9 cellular contexts compared by ENCODE assay signal in genomic region chr2:36433311-36434217, GRCh38.
DNase-seq lines count a peak whose midpoint lies in the region; ATAC-seq and TF ChIP-seq lines count a peak whose summit lies in the region.
"Had no signal": no experiment of that assay in that cellular context is flagged by ENCODE, and none has a peak within 500 bp of the region (broad histone marks: within the 10 kb centered on the region; RNA-seq: fewer than 3 reads in every experiment).

No MANE protein-coding gene starts in this region.

- peak; percentile 40 for DNase-seq in NCI-H146 (lab: John Stamatoyannopoulos, UW)
- DNase-seq in coronary artery (ENCODE audit: low spot score), result no peak
- DNase-seq in midbrain (lab: John Stamatoyannopoulos, UW), result peak; percentile 9
- DNase-seq in NCI-H526 treated with DMSO at 0.1 percent for 48 hours (lab: John Stamatoyannopoulos, UW), result no peak
- DNase-seq in HuH-7 (ENCODE audit: low spot score), result no peak
- DNase-seq in activated gamma-delta T cell treated with Interleukin-2 at 50 U/mL for 16 hours, result no peak
- DNase-seq: activated B cell treated with CpG ODN at 0.5 μM for 24 hours had no signal

- H2AFZ ChIP-seq in ACC112 (ENCODE audit: low read length, unreplicated experiment), result no peak overlapping the region

- no peak for TF ChIP-seq CTCF in coronary artery (IDR thresholded peaks at IDR 0.05)

- H3K27me3 ChIP-seq in ACC112 (ENCODE audit: insufficient read depth, low read length), result no peaks in the 10 kb centered on the region

- H3K4me1 ChIP-seq in ACC112 (ENCODE audit: control insufficient read depth, insufficient read depth, low read length, unreplicated experiment), result peaks cover 88% of the 10 kb centered on the region

- peaks cover 77% of the 10 kb centered on the region for H3K79me2 ChIP-seq in ACC112 (ENCODE audit: control insufficient read depth, insufficient read depth, low read length, unreplicated experiment)

- peaks cover 6% of the 10 kb centered on the region; the same call in 1 of the 2 replicates for H3K36me3 ChIP-seq in ACC112 (ENCODE audit: insufficient read depth, low read length)

- no peak for ATAC-seq in GM19395 (IDR thresholded peaks at IDR 0.05; ENCODE audit: unreplicated experiment)

- H3K27ac ChIP-seq in ACC112 (ENCODE audit: low read depth, low read length), result peak overlapping the region; percentile 94
- H3K27ac ChIP-seq in coronary artery, result peak overlapping the region; percentile 78 to 90

- H3K4me3 ChIP-seq in ACC112 (ENCODE audit: low read depth, low read length) (peak overlapping the region; percentile 52), coronary artery (peak overlapping the region; percentile 45)

Comparison
In these comparisons a context has a peak if more than half of its experiments do, and no peak if none do; other contexts are left out.
1. DNase-seq: peak in NCI-H146 (single experiment) and midbrain (single experiment); none in coronary artery (single experiment), NCI-H526 treated with DMSO at 0.1 percent for 48 hours (single experiment), HuH-7 (single experiment) and activated gamma-delta T cell treated with Interleukin-2 at 50 U/mL for 16 hours (single experiment).